27 cellular contexts compared by ENCODE assay signal in genomic region chr1:223147858-223148257, GRCh38.
"Had no signal": no experiment of that assay in that cellular context is flagged by ENCODE, and none has a peak within 500 bp of the region (broad histone marks: within the 10 kb centered on the region; RNA-seq: fewer than 3 reads in every experiment).

No MANE protein-coding gene starts in this region.

- DNase-seq: cortex of kidney; effector memory CD4-positive, alpha-beta T cell; foreskin fibroblast; kidney; left cardiac atrium; left ventricle myocardium inferior; lower lobe of right lung; nucleus accumbens; pancreas; right cardiac atrium; stimulated activated CD4-positive, alpha-beta T cell treated with anti-CD3 and anti-CD28 coated beads, Interleukin-4, amount 100 ng/mL, for 1 hour; stimulated activated CD8-positive, alpha-beta memory T cell treated with anti-CD3 and anti-CD28 coated beads, Interleukin-4, amount 100 ng/mL, for 48 hours; stimulated activated naive CD8-positive, alpha-beta T cell treated with anti-CD3 and anti-CD28 coated beads, Interleukin-15, Interleukin-2, amounts not matched to agents 100 U/mL and 50 U/mL, for 24 hours; thyroid gland; upper lobe of left lung had no signal

- H3K9me3 ChIP-seq: gastroesophageal sphincter, lower lobe of right lung, pancreas, suprapubic skin, thyroid gland, upper lobe of left lung, vagina had no signal

- H3K27ac Mint-ChIP-seq: memory B cell; mesothelial cell of epicardium; natural killer cell treated with Interleukin-12 subunit alpha and Interleukin-12 subunit beta and Interleukin-15 and Interleukin-18, amount 100 ng/mL, for 72 hours; neural progenitor cell; progenitor cell of endocrine pancreas; stimulated activated effector memory CD8-positive, alpha-beta T cell treated with anti-CD3 and anti-CD28 coated beads, Interleukin-12 subunit alpha, Interleukin-12 subunit beta, amount 100 ng/mL, for 72 hours had no signal

- H3K4me3 Mint-ChIP-seq: memory B cell; mesothelial cell of epicardium; natural killer cell treated with Interleukin-12 subunit alpha and Interleukin-12 subunit beta and Interleukin-15 and Interleukin-18, amount 100 ng/mL, for 72 hours; neural progenitor cell; stimulated activated effector memory CD8-positive, alpha-beta T cell treated with anti-CD3 and anti-CD28 coated beads, Interleukin-12 subunit alpha, Interleukin-12 subunit beta, amount 100 ng/mL, for 72 hours had no signal

- H3K27me3 ChIP-seq: gastroesophageal sphincter, pancreas, suprapubic skin, thyroid gland, upper lobe of left lung, vagina had no signal

- ATAC-seq: gastroesophageal sphincter; left cardiac atrium; lower lobe of right lung; natural killer cell treated with Interleukin-12 subunit alpha and Interleukin-12 subunit beta and Interleukin-15 and Interleukin-18, amount 100 ng/mL, for 72 hours; pancreas; right cardiac atrium; stimulated activated effector memory CD8-positive, alpha-beta T cell treated with anti-CD3 and anti-CD28 coated beads, Interleukin-12 subunit alpha, Interleukin-12 subunit beta, amount 100 ng/mL, for 72 hours; stimulated activated naive CD8-positive, alpha-beta T cell treated with anti-CD3 and anti-CD28 coated beads, Interleukin-15, Interleukin-2, amounts not matched to agents 100 U/mL and 50 U/mL, for 24 hours had no signal

- H3K4me3 ChIP-seq: esophagus muscularis mucosa, gastroesophageal sphincter, left ventricle myocardium inferior, lower lobe of right lung, neural progenitor cell, pancreas, smooth muscle cell, suprapubic skin, thyroid gland, upper lobe of left lung, vagina had no signal

- H3K9me3 Mint-ChIP-seq: natural killer cell treated with Interleukin-12 subunit alpha and Interleukin-12 subunit beta and Interleukin-15 and Interleukin-18, amount 100 ng/mL, for 72 hours had no signal

- H3K27ac ChIP-seq: epithelial cell of prostate, esophagus muscularis mucosa, gastroesophageal sphincter, left ventricle myocardium inferior, lower lobe of right lung, neural progenitor cell, pancreas, suprapubic skin, thyroid gland, upper lobe of left lung, vagina had no signal

- H3K9ac ChIP-seq: neural progenitor cell had no signal

- H2AFZ ChIP-seq: neural progenitor cell had no signal

- H3K36me3 Mint-ChIP-seq: memory B cell; mesothelial cell of epicardium; neural progenitor cell; stimulated activated effector memory CD8-positive, alpha-beta T cell treated with anti-CD3 and anti-CD28 coated beads, Interleukin-12 subunit alpha, Interleukin-12 subunit beta, amount 100 ng/mL, for 72 hours had no signal

- H3K4me2 ChIP-seq: neural progenitor cell, smooth muscle cell had no signal

- H3K36me3 ChIP-seq: esophagus muscularis mucosa, gastroesophageal sphincter, left ventricle myocardium inferior, lower lobe of right lung, neural progenitor cell, pancreas, suprapubic skin, thyroid gland, upper lobe of left lung, vagina had no signal
